In the genomic region with DNA sequence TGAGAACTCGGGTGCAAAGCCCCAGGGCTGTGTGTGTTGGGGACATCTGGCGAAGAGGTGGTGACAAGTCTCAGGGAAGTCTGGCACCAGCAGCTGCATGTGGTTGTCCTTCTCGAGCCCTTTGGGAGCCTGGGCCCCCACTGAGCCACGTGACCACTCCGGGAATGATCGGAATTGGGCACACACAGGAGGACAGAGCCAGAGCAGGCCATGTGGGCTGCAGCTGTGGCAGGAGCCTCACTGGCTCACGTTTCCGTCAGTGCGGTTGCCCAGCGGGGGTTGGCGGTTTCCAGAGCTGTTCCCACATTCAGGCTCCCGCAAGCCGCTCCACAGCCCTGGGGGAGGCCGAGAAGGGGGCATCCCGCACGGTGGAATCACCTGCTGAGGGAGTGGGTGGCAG, we compare ENCODE assay signal across 19 cellular contexts. TPM values are rescaled to one million over a fixed set of nuclear protein-coding genes. Genes with fewer than 3 reads are reported as not detected.
DNase-seq lines count a peak whose midpoint lies in the region; ATAC-seq and TF ChIP-seq lines count a peak whose summit lies in the region.
"Had no signal": no experiment of that assay in that cellular context is flagged by ENCODE, and none has a peak within 500 bp of the region (broad histone marks: within the 10 kb centered on the region; RNA-seq: fewer than 3 reads in every experiment).

No MANE protein-coding gene starts in this region.

- peaks cover 48% of the 10 kb centered on the region for H3K4me1 Mint-ChIP-seq in osteocyte (ENCODE audit: unreplicated experiment)

- peak overlapping the region in 8 of 11 experiments; percentile 85 to 97 (median 90); a peak in 11 of 22 replicates for H3K4me2 ChIP-seq in BLaER1 treated with 17β-estradiol and CSF1 and Interleukin-3, amounts not matched to agents 10 nM and 100 nM
- H3K4me2 ChIP-seq: GM23338 had no signal

- no peaks in the 10 kb centered on the region for H3K27me3 ChIP-seq in BLaER1 treated with 17β-estradiol and CSF1 and Interleukin-3, amounts not matched to agents 10 nM and 100 nM
- no peaks in the 10 kb centered on the region for H3K27me3 ChIP-seq in tibial artery
- H3K27me3 ChIP-seq: upper lobe of left lung had no signal

- ATAC-seq in SK-N-SH treated with all-trans-retinoic acid at 6 μM for 48 hours: peak; percentile 85
- ATAC-seq: activated naive CD8-positive, alpha-beta T cell treated with anti-CD3 and anti-CD28 coated beads, Interleukin-2, amount 50 U/mL, for 24 hours; GM23338; PC-3 had no signal

- H3K4me3 ChIP-seq in BLaER1 treated with 17β-estradiol and CSF1 and Interleukin-3, amounts not matched to agents 10 nM and 100 nM: no peak overlapping the region
- H3K4me3 ChIP-seq in foreskin fibroblast (ENCODE audit: low read depth in 1 of 2, low read length in 2 of 2): no peak overlapping the region
- no peak overlapping the region for H3K4me3 ChIP-seq in tibial artery
- H3K4me3 ChIP-seq: GM23338, upper lobe of left lung had no signal

- POLR2A ChIA-PET in HEK293T (lab: Yijun Ruan, JAX): no interaction called here

- TF ChIP-seq CTCF in foreskin fibroblast (IDR thresholded peaks at IDR 0.05; ENCODE audit: low read depth, low read length) (no peak), osteocyte (IDR thresholded peaks at IDR 0.05) (no peak), tibial artery (IDR thresholded peaks at IDR 0.05) (no peak)

- H4K20me1 ChIP-seq in BLaER1 treated with 17β-estradiol and CSF1 and Interleukin-3, amounts not matched to agents 10 nM and 100 nM: peaks cover 0 to 73% (median 35%) of the 10 kb centered on the region in 11 experiments; a peak in 19 of 22 replicates

- H3K9ac ChIP-seq in BLaER1 treated with 17β-estradiol and CSF1 and Interleukin-3, amounts not matched to agents 10 nM and 100 nM: peak overlapping the region in 6 of 11 experiments; percentile 4 to 66 (median 33); a peak in 5 of 22 replicates

- peaks cover 47 to 58% (median 53%) of the 10 kb centered on the region in 10 experiments for H3K4me1 ChIP-seq in BLaER1 treated with 17β-estradiol and CSF1 and Interleukin-3, amounts not matched to agents 10 nM and 100 nM
- H3K4me1 ChIP-seq in tibial artery: peaks cover 0 to 18% (median 11%) of the 10 kb centered on the region in 4 donors

- peaks cover 66 to 89% (median 79%) of the 10 kb centered on the region in 11 experiments for H3K36me3 ChIP-seq in BLaER1 treated with 17β-estradiol and CSF1 and Interleukin-3, amounts not matched to agents 10 nM and 100 nM
- H3K36me3 ChIP-seq in tibial artery: peaks cover 67 to 88% (median 86%) of the 10 kb centered on the region in 3 donors

- H3K27me3 Mint-ChIP-seq in osteocyte (ENCODE audit: unreplicated experiment): no peaks in the 10 kb centered on the region
- H3K27me3 Mint-ChIP-seq: activated naive CD8-positive, alpha-beta T cell treated with anti-CD3 and anti-CD28 coated beads, Interleukin-2, amount 50 U/mL, for 24 hours had no signal

- CTCF ChIA-PET in HEK293T (lab: Yijun Ruan, JAX): no interaction called here

- H3K36me3 Mint-ChIP-seq in osteocyte (ENCODE audit: unreplicated experiment): peaks cover 40% of the 10 kb centered on the region

- H3K9me3 Mint-ChIP-seq in osteocyte (ENCODE audit: unreplicated experiment): no peaks in the 10 kb centered on the region
- H3K9me3 Mint-ChIP-seq: activated naive CD8-positive, alpha-beta T cell treated with anti-CD3 and anti-CD28 coated beads, Interleukin-2, amount 50 U/mL, for 24 hours; dendritic cell treated with granulocyte-macrophage colony-stimulating factor and Interleukin-4, amounts not matched to agents 40 ng/mL and 50 ng/mL, for 4 days; GM23338 had no signal

- no peaks in the 10 kb centered on the region for H3K9me3 ChIP-seq in BLaER1 treated with 17β-estradiol and CSF1 and Interleukin-3, amounts not matched to agents 10 nM and 100 nM (replicated peaks in 1 of 11)
- no peaks in the 10 kb centered on the region for H3K9me3 ChIP-seq in tibial artery
- H3K9me3 ChIP-seq: upper lobe of left lung had no signal

- no peak overlapping the region for H3K4me3 Mint-ChIP-seq in osteocyte (ENCODE audit: unreplicated experiment)
- H3K4me3 Mint-ChIP-seq: activated naive CD8-positive, alpha-beta T cell treated with anti-CD3 and anti-CD28 coated beads, Interleukin-2, amount 50 U/mL, for 24 hours; dendritic cell treated with granulocyte-macrophage colony-stimulating factor and Interleukin-4, amounts not matched to agents 40 ng/mL and 50 ng/mL, for 4 days; GM23338 had no signal

- peak overlapping the region in 4 of 11 experiments; percentile 67 to 78 (median 72); a peak in 3 of 22 replicates for H3K27ac ChIP-seq in BLaER1 treated with 17β-estradiol and CSF1 and Interleukin-3, amounts not matched to agents 10 nM and 100 nM
- H3K27ac ChIP-seq in tibial artery: no peak overlapping the region
- no peak overlapping the region for H3K27ac ChIP-seq in substantia nigra (ENCODE audit: low read depth, low read length, poor library complexity, severe bottlenecking)
- H3K27ac ChIP-seq: C4-2B, upper lobe of left lung had no signal

- DNase-seq in foreskin fibroblast (peak; percentile 95 to 98), osteocyte (ENCODE audit: extremely low spot score, unreplicated experiment) (peak; percentile 91), tibial artery (no peak), substantia nigra (lab: John Stamatoyannopoulos, UW) (no peak), HEK293T (ENCODE audit: extremely low spot score) (no peak)
- no peak for DNase-seq in effector CD4-positive, alpha-beta T cell
- DNase-seq: activated CD4-positive, CD25-positive, alpha-beta regulatory T cell; activated naive CD8-positive, alpha-beta T cell treated with anti-CD3 and anti-CD28 coated beads, Interleukin-2, amount 50 U/mL, for 24 hours; NCI-H187; NCI-H524; PC-3; stimulated activated CD4-positive, alpha-beta T cell treated with anti-CD3 and anti-CD28 coated beads, Interleukin-2, amount 100 ng/mL, for 24 hours; T-helper 1 cell; upper lobe of left lung had no signal

- intact Hi-C loops in tibial artery (cut with DNase I; ENCODE audit: low total_unique reads): no loop called here

- peak overlapping the region; percentile 83 for H3K27ac Mint-ChIP-seq in osteocyte (ENCODE audit: unreplicated experiment)
- H3K27ac Mint-ChIP-seq: activated naive CD8-positive, alpha-beta T cell treated with anti-CD3 and anti-CD28 coated beads, Interleukin-2, amount 50 U/mL, for 24 hours; dendritic cell treated with granulocyte-macrophage colony-stimulating factor and Interleukin-4, amounts not matched to agents 40 ng/mL and 50 ng/mL, for 4 days; GM23338 had no signal

TF ChIP-seq in SK-N-SH treated with all-trans-retinoic acid at 6 μM for 48 hours, 23 proteins besides CTCF, POLR2A, EP300 and RAD21 (continues in another document):
- no peak for TF ChIP-seq CSDC2 (CRISPR knock-in tag; IDR thresholded peaks at IDR 0.05)
- TF ChIP-seq ARNTL (CRISPR knock-in tag; IDR thresholded peaks at IDR 0.05; ENCODE audit: borderline replicate concordance, low read depth): no peak
- no peak for TF ChIP-seq ZNF8 (CRISPR knock-in tag; IDR thresholded peaks at IDR 0.05)
- TF ChIP-seq, protein P1, sequence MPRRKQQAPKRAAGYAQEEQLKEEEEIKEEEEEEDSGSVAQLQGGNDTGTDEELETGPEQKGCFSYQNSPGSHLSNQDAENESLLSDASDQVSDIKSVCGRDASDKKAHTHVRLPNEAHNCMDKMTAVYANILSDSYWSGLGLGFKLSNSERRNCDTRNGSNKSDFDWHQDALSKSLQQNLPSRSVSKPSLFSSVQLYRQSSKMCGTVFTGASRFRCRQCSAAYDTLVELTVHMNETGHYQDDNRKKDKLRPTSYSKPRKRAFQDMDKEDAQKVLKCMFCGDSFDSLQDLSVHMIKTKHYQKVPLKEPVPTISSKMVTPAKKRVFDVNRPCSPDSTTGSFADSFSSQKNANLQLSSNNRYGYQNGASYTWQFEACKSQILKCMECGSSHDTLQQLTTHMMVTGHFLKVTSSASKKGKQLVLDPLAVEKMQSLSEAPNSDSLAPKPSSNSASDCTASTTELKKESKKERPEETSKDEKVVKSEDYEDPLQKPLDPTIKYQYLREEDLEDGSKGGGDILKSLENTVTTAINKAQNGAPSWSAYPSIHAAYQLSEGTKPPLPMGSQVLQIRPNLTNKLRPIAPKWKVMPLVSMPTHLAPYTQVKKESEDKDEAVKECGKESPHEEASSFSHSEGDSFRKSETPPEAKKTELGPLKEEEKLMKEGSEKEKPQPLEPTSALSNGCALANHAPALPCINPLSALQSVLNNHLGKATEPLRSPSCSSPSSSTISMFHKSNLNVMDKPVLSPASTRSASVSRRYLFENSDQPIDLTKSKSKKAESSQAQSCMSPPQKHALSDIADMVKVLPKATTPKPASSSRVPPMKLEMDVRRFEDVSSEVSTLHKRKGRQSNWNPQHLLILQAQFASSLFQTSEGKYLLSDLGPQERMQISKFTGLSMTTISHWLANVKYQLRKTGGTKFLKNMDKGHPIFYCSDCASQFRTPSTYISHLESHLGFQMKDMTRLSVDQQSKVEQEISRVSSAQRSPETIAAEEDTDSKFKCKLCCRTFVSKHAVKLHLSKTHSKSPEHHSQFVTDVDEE (CRISPR knock-in tag; IDR thresholded peaks at IDR 0.05): no peak

TF ChIP-seq in HEK293T, 16 proteins besides CTCF, POLR2A, EP300 and RAD21:
- TF ChIP-seq CTBP1 (IDR thresholded peaks at IDR 0.05; ENCODE audit: borderline replicate concordance) (no peak), SP1 (IDR thresholded peaks at IDR 0.05) (no peak), NFRKB (IDR thresholded peaks at IDR 0.05) (no peak)

RNA-seq across cellular contexts. Expression of a gene that starts 6.8 kb away (rescaled TPM):
- total RNA-seq in osteocyte: 1.3 and 1.9 TPM in 2 replicates

RNA-seq across cellular contexts. Expression of a gene that starts 24.2 kb away (rescaled TPM):
- 60.7 and 65.1 TPM in 2 replicates for total RNA-seq in osteocyte

Comparison
In these comparisons a context has a peak if more than half of its experiments do, and no peak if none do; other contexts are left out.
1. DNase-seq: peak in foreskin fibroblast (2 of 2) and osteocyte (single experiment); none in effector CD4-positive, alpha-beta T cell (single experiment), tibial artery (0 of 2), substantia nigra (0 of 49) and HEK293T (single experiment).